ENCODE assay signal across 8 cellular contexts in the genomic region with DNA sequence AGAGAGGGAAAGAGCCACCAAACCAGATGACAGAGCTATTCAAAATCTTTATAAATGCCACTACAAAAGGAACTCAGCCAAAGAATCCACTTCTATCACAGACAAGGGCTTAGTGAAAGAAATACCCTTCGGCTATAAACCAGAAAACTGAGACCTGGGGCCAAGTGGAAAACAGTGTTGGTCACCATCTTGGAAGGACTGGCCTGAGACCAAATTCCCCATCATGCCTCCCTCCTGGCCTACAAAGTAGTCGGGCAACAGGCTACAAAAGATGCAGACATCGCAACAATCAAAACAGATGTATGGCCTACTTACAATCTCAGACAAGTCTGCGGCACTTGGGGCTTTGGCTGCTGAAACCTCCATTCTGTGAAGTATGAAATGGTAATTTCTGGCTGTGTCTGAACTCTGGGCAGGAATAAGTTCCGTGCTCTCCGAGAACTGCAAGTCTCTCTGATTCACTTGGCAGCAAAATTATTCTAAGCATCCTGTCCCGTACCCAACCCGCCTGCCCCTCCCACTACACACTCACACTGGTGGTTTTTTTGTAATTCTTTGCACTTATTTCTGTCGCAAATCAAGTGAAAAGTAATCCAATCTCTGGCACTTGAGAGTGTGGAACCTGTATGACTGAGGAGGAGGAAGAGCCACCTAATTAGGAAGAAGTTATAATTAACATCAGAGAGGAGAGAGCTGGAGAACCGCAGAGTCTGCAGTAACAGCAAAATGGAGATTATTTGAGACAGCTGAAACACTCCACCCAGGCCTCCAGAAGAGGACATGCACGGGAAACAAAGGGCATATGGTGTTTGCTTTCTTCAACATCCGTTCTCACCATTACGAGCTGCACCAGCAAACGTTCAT.
DNase-seq lines count a peak whose midpoint lies in the region; ATAC-seq and TF ChIP-seq lines count a peak whose summit lies in the region.

No MANE protein-coding gene starts in this region.

- H3K9me3 Mint-ChIP-seq in brain: peaks cover 0 to 4% (median 0%) of the 10 kb centered on the region in 5 experiments
- peaks cover 0 to 3% (median 0%) of the 10 kb centered on the region in 11 donors for H3K9me3 Mint-ChIP-seq in naive thymus-derived CD4-positive, alpha-beta T cell

- H3K27ac Mint-ChIP-seq in brain: peak overlapping the region in 4 of 5 experiments; percentile 61 to 84 (median 70)
- H3K27ac Mint-ChIP-seq in naive thymus-derived CD4-positive, alpha-beta T cell: peak overlapping the region; percentile 92 to 97 (median 95)

- TF ChIP-seq CTCF in PC-3 (conservative IDR thresholded peaks at IDR 0.05; ENCODE audit: low read depth, low read length) (no peak), brain (conservative IDR thresholded peaks at IDR 0.05) (no peak)

- POLR2A ChIA-PET in PC-3 (lab: Charles Lee; ENCODE audit: unreplicated experiment): interaction anchor here (0.6 kb wide), 1 partner anchor 88 kb away, joined by 5 read pairs; a partner anchor contains a TSS
- POLR2A ChIA-PET in naive thymus-derived CD4-positive, alpha-beta T cell (lab: Charles Lee): interaction anchor here (0.6 to 3.8 kb wide), 15 partner anchors 8 to 87 kb away, joined by 3 to 44 read pairs (median 5); no protein-coding TSS in a partner anchor

- no peak overlapping the region for H2AFZ ChIP-seq in PC-3 (ENCODE audit: low read length)

- H3K27me3 ChIP-seq in PC-3 (ENCODE audit: low read length): no peaks in the 10 kb centered on the region
- H3K27me3 ChIP-seq in naive thymus-derived CD4-positive, alpha-beta T cell (ENCODE audit: control insufficient read depth in 2 of 2, insufficient read depth in 2 of 2, low read length in 2 of 2): no peaks in the 10 kb centered on the region

- H3K4me2 ChIP-seq in PC-3 (ENCODE audit: low read length): no peak overlapping the region

- peaks cover 23% of the 10 kb centered on the region for H3K4me1 Mint-ChIP-seq in brain
- H3K4me1 Mint-ChIP-seq in naive thymus-derived CD4-positive, alpha-beta T cell: peaks cover 15 to 74% (median 64%) of the 10 kb centered on the region in 7 donors

- CTCF ChIA-PET in PC-3 (lab: Charles Lee): no interaction called here
- CTCF ChIA-PET in naive thymus-derived CD4-positive, alpha-beta T cell (lab: Charles Lee): interaction anchor here (1.0 to 2.2 kb wide), 5 partner anchors 26 to 59 kb away, joined by 3 to 5 read pairs (median 4); no protein-coding TSS in a partner anchor

- H3K9me3 ChIP-seq in PC-3 (ENCODE audit: low read length): no peaks in the 10 kb centered on the region
- no peaks in the 10 kb centered on the region for H3K9me3 ChIP-seq in naive thymus-derived CD4-positive, alpha-beta T cell (ENCODE audit: control insufficient read depth in 2 of 3, low read length in 3 of 3)

- no peak overlapping the region for H3K4me3 ChIP-seq in PC-3 (ENCODE audit: low read length)
- H3K4me3 ChIP-seq in naive thymus-derived CD4-positive, alpha-beta T cell (ENCODE audit: low read length): peak overlapping the region; percentile 86

- H3K4me3 Mint-ChIP-seq in brain: peak overlapping the region in 4 of 5 experiments; percentile 19 to 78 (median 38)
- H3K4me3 Mint-ChIP-seq in naive thymus-derived CD4-positive, alpha-beta T cell: peak overlapping the region; percentile 89 to 97 (median 94)

- H3K79me2 ChIP-seq in PC-3 (ENCODE audit: low read length): no peaks in the 10 kb centered on the region

- peak overlapping the region; percentile 8; the same call in 1 of the 2 replicates for H3K27ac ChIP-seq in PC-3 (ENCODE audit: low read length)
- peak overlapping the region; percentile 74 for H3K27ac ChIP-seq in naive thymus-derived CD4-positive, alpha-beta T cell (ENCODE audit: low read depth, low read length)

- DNase-seq in Daoy (ENCODE audit: low read depth): peak; percentile 13
- no peak for DNase-seq in PC-3
- DNase-seq in naive thymus-derived CD4-positive, alpha-beta T cell: peak in 7 of 9 donors; percentile 55 to 79 (median 72)
- DNase-seq in germinal center (ENCODE audit: low spot score): no peak

- ATAC-seq in PC-3 (peak; percentile 74), HG03442 (IDR thresholded peaks at IDR 0.05; ENCODE audit: unreplicated experiment) (no peak), GM21717 (IDR thresholded peaks at IDR 0.05; ENCODE audit: unreplicated experiment) (no peak), GM18519 (IDR thresholded peaks at IDR 0.05; ENCODE audit: low FRiP score, unreplicated experiment) (no peak)
- ATAC-seq in naive thymus-derived CD4-positive, alpha-beta T cell: peak; percentile 82

- no peak overlapping the region for H3K9ac ChIP-seq in PC-3 (ENCODE audit: low read length)

- H3K27me3 Mint-ChIP-seq in brain: peaks cover 2% of the 10 kb centered on the region
- H3K27me3 Mint-ChIP-seq in naive thymus-derived CD4-positive, alpha-beta T cell: no peaks in the 10 kb centered on the region

- H3K36me3 Mint-ChIP-seq in brain: no peaks in the 10 kb centered on the region
- peaks cover 0 to 32% (median 12%) of the 10 kb centered on the region in 5 donors for H3K36me3 Mint-ChIP-seq in naive thymus-derived CD4-positive, alpha-beta T cell

- peaks cover 5% of the 10 kb centered on the region; the same call in 1 of the 2 replicates for H3K4me1 ChIP-seq in PC-3 (ENCODE audit: insufficient read depth, low read length)
- peaks cover 53 to 58% of the 10 kb centered on the region in 2 donors for H3K4me1 ChIP-seq in naive thymus-derived CD4-positive, alpha-beta T cell (ENCODE audit: control insufficient read depth in 2 of 2, insufficient read depth in 2 of 2, low read length in 2 of 2)

- no peaks in the 10 kb centered on the region for H4K20me1 ChIP-seq in PC-3 (ENCODE audit: low read length)

- H3F3A ChIP-seq in PC-3 (ENCODE audit: low read length, unreplicated experiment): no peaks in the 10 kb centered on the region

- H3K9me2 ChIP-seq in PC-3 (replicated peaks; ENCODE audit: low read length): no peaks in the 10 kb centered on the region

- intact Hi-C loops in PC-3 (cut with micrococcal nuclease): no loop called here
- intact Hi-C loops in naive thymus-derived CD4-positive, alpha-beta T cell (cut with micrococcal nuclease): loop anchor here (1.0 to 5.0 kb wide), 11 partner anchors 8 to 117 kb away; a partner anchor contains a TSS

- no peaks in the 10 kb centered on the region for H3K36me3 ChIP-seq in PC-3 (ENCODE audit: low read depth, low read length)
- no peaks in the 10 kb centered on the region for H3K36me3 ChIP-seq in naive thymus-derived CD4-positive, alpha-beta T cell (ENCODE audit: control insufficient read depth in 2 of 3, insufficient read depth in 3 of 3, low read length in 3 of 3)

- TSS peak; percentile 22 for BruUV-seq in PC-3 (replicated peaks; lab: Mats Ljungman, UMichigan)

Comparison
In these comparisons a context has a peak if more than half of its experiments do, and no peak if none do; other contexts are left out.
1. DNase-seq: peak in Daoy (single experiment) and naive thymus-derived CD4-positive, alpha-beta T cell (7 of 9); none in PC-3 (single experiment) and germinal center (single experiment).
2. ATAC-seq: peak in PC-3 (single experiment) and naive thymus-derived CD4-positive, alpha-beta T cell (single experiment); none in HG03442 (single experiment), GM21717 (single experiment) and GM18519 (single experiment).